25 cellular contexts compared by ENCODE assay signal in genomic region chr14:66017960-66018359, GRCh38.
"Had no signal": no experiment of that assay in that cellular context is flagged by ENCODE, and none has a peak within 500 bp of the region (broad histone marks: within the 10 kb centered on the region; RNA-seq: fewer than 3 reads in every experiment).

No MANE protein-coding gene starts in this region.

- H3K36me3 Mint-ChIP-seq: activated CD8-positive, alpha-beta memory T cell treated with anti-CD3 and anti-CD28 coated beads, Interleukin-2, amount 10 ng/mL, durations not matched to agents 7 days and 5 days; brain had no signal

- H3K4me1 ChIP-seq: lower lobe of right lung, parathyroid adenoma had no signal

- H3K4me1 Mint-ChIP-seq: activated CD4-positive, alpha-beta T cell treated with anti-CD3 and anti-CD28 coated beads, Interleukin-2, amount 10 ng/mL, durations not matched to agents 7 days and 5 days; activated naive CD8-positive, alpha-beta T cell treated with anti-CD3 and anti-CD28 coated beads, Interleukin-2, amount 50 U/mL, for 24 hours had no signal

- H3K27me3 Mint-ChIP-seq: dendritic cell treated with granulocyte-macrophage colony-stimulating factor and Interleukin-4, amounts not matched to agents 40 ng/mL and 50 ng/mL, for 4 days had no signal

- H3K36me3 ChIP-seq: lower lobe of right lung, thyroid gland had no signal

- DNase-seq: activated CD4-positive, alpha-beta T cell treated with anti-CD3 and anti-CD28 coated beads, Interleukin-2, amount 10 ng/mL, durations not matched to agents 7 days and 5 days; activated CD4-positive, CD25-positive, alpha-beta regulatory T cell treated with anti-CD3 and anti-CD28 coated beads, Interleukin-2, amount 50 U/mL, for 72 hours; activated CD8-positive, alpha-beta memory T cell treated with anti-CD3 and anti-CD28 coated beads, Interleukin-2, amount 10 ng/mL, durations not matched to agents 7 days and 5 days; activated CD8-positive, alpha-beta T cell treated with anti-CD3 and anti-CD28 coated beads for 36 hours; activated effector memory CD4-positive, alpha-beta T cell treated with anti-CD3 and anti-CD28 coated beads, Interleukin-2, amount 50 U/mL, for 16 hours; activated naive CD4-positive, alpha-beta T cell treated with anti-CD3 and anti-CD28 coated beads, Interleukin-2, amount 50 U/mL, for 16 hours; activated naive CD8-positive, alpha-beta T cell treated with anti-CD3 and anti-CD28 coated beads, Interleukin-2, amount 50 U/mL, for 24 hours; activated T-cell treated with anti-CD3 and anti-CD28 coated beads for 4 hours; aorta; caudate nucleus; effector CD4-positive, alpha-beta T cell; erythroblast; foreskin fibroblast; lower lobe of right lung; mesendoderm; mucosa of descending colon; nucleus accumbens; right cardiac atrium; stimulated activated CD4-positive, alpha-beta T cell treated with anti-CD3 and anti-CD28 coated beads, Interleukin-12 subunit alpha, Interleukin-12 subunit beta, amount 100 ng/mL, for 4 hours; stimulated activated CD4-positive, alpha-beta T cell treated with anti-CD3 and anti-CD28 coated beads, Interleukin-4, amount 100 ng/mL, for 4 hours; stimulated activated naive CD8-positive, alpha-beta T cell treated with anti-CD3 and anti-CD28 coated beads, Interleukin-15, Interleukin-2, amounts not matched to agents 100 U/mL and 50 U/mL, for 24 hours; thyroid gland had no signal

- ATAC-seq: activated CD8-positive, alpha-beta memory T cell treated with anti-CD3 and anti-CD28 coated beads, Interleukin-2, amount 10 ng/mL, durations not matched to agents 7 days and 5 days; activated CD8-positive, alpha-beta T cell treated with anti-CD3 and anti-CD28 coated beads for 36 hours; activated naive CD8-positive, alpha-beta T cell treated with anti-CD3 and anti-CD28 coated beads, Interleukin-2, amount 50 U/mL, for 24 hours; lower lobe of right lung; mucosa of descending colon; right cardiac atrium; stimulated activated naive CD8-positive, alpha-beta T cell treated with anti-CD3 and anti-CD28 coated beads, Interleukin-15, Interleukin-2, amounts not matched to agents 100 U/mL and 50 U/mL, for 24 hours had no signal

- H3K9me3 ChIP-seq: lower lobe of right lung, mucosa of descending colon, thyroid gland had no signal

- H3K4me3 ChIP-seq: lower lobe of right lung, mucosa of descending colon, thyroid gland had no signal

- H3K27ac ChIP-seq: lower lobe of right lung, parathyroid adenoma, thyroid gland had no signal

- H3K4me3 Mint-ChIP-seq: activated CD4-positive, alpha-beta T cell treated with anti-CD3 and anti-CD28 coated beads, Interleukin-2, amount 10 ng/mL, durations not matched to agents 7 days and 5 days; activated CD8-positive, alpha-beta memory T cell treated with anti-CD3 and anti-CD28 coated beads, Interleukin-2, amount 10 ng/mL, durations not matched to agents 7 days and 5 days; activated CD8-positive, alpha-beta T cell treated with anti-CD3 and anti-CD28 coated beads for 36 hours; activated naive CD8-positive, alpha-beta T cell treated with anti-CD3 and anti-CD28 coated beads, Interleukin-2, amount 50 U/mL, for 24 hours; brain; dendritic cell treated with granulocyte-macrophage colony-stimulating factor and Interleukin-4, amounts not matched to agents 40 ng/mL and 50 ng/mL, for 4 days had no signal

- H3K9me3 Mint-ChIP-seq: activated CD8-positive, alpha-beta T cell treated with anti-CD3 and anti-CD28 coated beads for 36 hours; activated naive CD8-positive, alpha-beta T cell treated with anti-CD3 and anti-CD28 coated beads, Interleukin-2, amount 50 U/mL, for 24 hours had no signal

- H3K27me3 ChIP-seq: thyroid gland had no signal

- H3K27ac Mint-ChIP-seq: activated CD4-positive, alpha-beta T cell treated with anti-CD3 and anti-CD28 coated beads, Interleukin-2, amount 10 ng/mL, durations not matched to agents 7 days and 5 days; activated CD8-positive, alpha-beta memory T cell treated with anti-CD3 and anti-CD28 coated beads, Interleukin-2, amount 10 ng/mL, durations not matched to agents 7 days and 5 days; activated CD8-positive, alpha-beta T cell treated with anti-CD3 and anti-CD28 coated beads for 36 hours; activated naive CD8-positive, alpha-beta T cell treated with anti-CD3 and anti-CD28 coated beads, Interleukin-2, amount 50 U/mL, for 24 hours; brain; dendritic cell treated with granulocyte-macrophage colony-stimulating factor and Interleukin-4, amounts not matched to agents 40 ng/mL and 50 ng/mL, for 4 days had no signal
